ENCODE assay signal across 8 cellular contexts in the genomic region with DNA sequence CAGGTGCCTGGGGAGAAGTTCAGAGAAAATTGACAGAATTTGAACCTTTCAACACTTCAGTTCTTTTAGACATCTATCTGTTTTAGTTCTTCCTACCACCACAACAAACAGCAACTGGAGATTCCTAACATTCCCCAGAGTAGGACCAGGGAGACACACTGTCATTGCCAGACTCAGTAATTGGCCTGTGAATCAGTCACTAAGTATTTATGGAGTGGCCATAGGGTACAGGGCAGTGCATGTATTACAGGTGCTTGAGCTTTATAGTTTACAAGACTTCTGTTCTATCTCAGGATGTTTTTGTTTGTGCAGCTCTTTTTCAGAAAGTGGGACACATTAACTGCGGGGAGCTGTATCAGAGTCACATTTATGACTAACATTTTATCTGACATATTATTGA. TPM values are rescaled to one million over a fixed set of nuclear protein-coding genes. Genes with fewer than 3 reads are reported as not detected.
DNase-seq lines count a peak whose midpoint lies in the region; ATAC-seq, FAIRE-seq and TF ChIP-seq lines count a peak whose summit lies in the region.

No MANE protein-coding gene starts in this region.

- no peak overlapping the region for H2BK5ac ChIP-seq in IMR-90 (ENCODE audit: low read depth, low read length, poor library complexity, severe bottlenecking)

- H3K23ac ChIP-seq in IMR-90 (ENCODE audit: low read depth, low read length), result no peak overlapping the region

- no peak for TF ChIP-seq CTCF in IMR-90 (conservative IDR thresholded peaks at IDR 0.05; ENCODE audit: low read depth, low read length)
- TF ChIP-seq CTCF in GM12878 (IDR thresholded peaks at IDR 0.05 in 2 of 3, conservative IDR thresholded peaks at IDR 0.05 in 1 of 3; ENCODE audit: control insufficient read depth in 2 of 3, extremely low read depth in 1 of 3, insufficient read depth in 1 of 3, low read depth in 3 of 3, low read length in 3 of 3), result no peak
- no peak for TF ChIP-seq CTCF in lower leg skin (IDR thresholded peaks at IDR 0.05)

- intact Hi-C loops in IMR-90 (cut with micrococcal nuclease), result loop anchor here (5.0 to 10.0 kb wide), 3 partner anchors 87 to 549 kb away; partner anchors contain the start of gene RTCA
- intact Hi-C loops in GM12878 (cut with micrococcal nuclease; ENCODE audit: unreplicated experiment), result loop anchor here (2.0 to 10.0 kb wide), 4 partner anchors 103 to 549 kb away; partner anchors contain the start of genes SASS6 and TRMT13
- intact Hi-C loops in lower leg skin (cut with DNase I; ENCODE audit: low total_unique reads), result no loop called here

- no peak overlapping the region for H4K8ac ChIP-seq in IMR-90 (ENCODE audit: low read depth in 2 of 2, low read length in 2 of 2)

- H3K9me3 ChIP-seq in BLaER1 treated with 17β-estradiol and CSF1 and Interleukin-3, amounts not matched to agents 10 nM and 100 nM (replicated peaks in 1 of 11), result no peaks in the 10 kb centered on the region
- H3K9me3 ChIP-seq in IMR-90 (ENCODE audit: control insufficient read depth, insufficient read depth, low read length), result no peaks in the 10 kb centered on the region
- no peaks in the 10 kb centered on the region for H3K9me3 ChIP-seq in GM12878 (replicated peaks; ENCODE audit: control insufficient read depth, insufficient read depth, low read length)
- H3K9me3 ChIP-seq in mucosa of stomach (ENCODE audit: control insufficient read depth, low read length), result no peaks in the 10 kb centered on the region

- POLR2A ChIA-PET in IMR-90 (lab: Charles Lee; ENCODE audit: unreplicated experiment) (interaction anchor here (0.5 kb wide), 1 partner anchor 15 kb away, joined by 6 read pairs; no protein-coding TSS in a partner anchor), GM12878 (lab: Charles Lee) (interaction anchor here (0.5 to 2.2 kb wide), 9 partner anchors 14 to 223 kb away, joined by 3 to 6 read pairs (median 4); partner anchors contain the start of gene RTCA)

- H3K9me1 ChIP-seq in IMR-90 (ENCODE audit: insufficient read depth, low read length), result peaks cover 4% of the 10 kb centered on the region

- H3K4me2 ChIP-seq in BLaER1 treated with 17β-estradiol and CSF1 and Interleukin-3, amounts not matched to agents 10 nM and 100 nM, result peak overlapping the region; percentile 86 to 96 (median 91)
- H3K4me2 ChIP-seq in IMR-90 (ENCODE audit: low read depth, low read length), result peak overlapping the region; percentile 98; the same call in 1 of the 2 replicates
- peak overlapping the region; percentile 85 for H3K4me2 ChIP-seq in GM12878 (ENCODE audit: control insufficient read depth, insufficient read depth)

- DNase-seq in IMR-90 (peak; percentile 14), GM12878 (ENCODE audit: low read depth, low spot score) (no peak), lower leg skin (ENCODE audit: low spot score in 2 of 2) (no peak)
- no peak for DNase-seq in stimulated activated CD4-positive, alpha-beta T cell treated with anti-CD3 and anti-CD28 coated beads, Interleukin-2, amount 100 ng/mL, for 24 hours

- peaks cover 41 to 63% (median 49%) of the 10 kb centered on the region in 10 experiments for H3K4me1 ChIP-seq in BLaER1 treated with 17β-estradiol and CSF1 and Interleukin-3, amounts not matched to agents 10 nM and 100 nM
- H3K4me1 ChIP-seq in IMR-90 (ENCODE audit: control insufficient read depth, insufficient read depth, low read length) (peaks cover 4% of the 10 kb centered on the region; the same call in 1 of the 2 replicates), GM12878 (ENCODE audit: control insufficient read depth, insufficient read depth, low read length) (no peaks in the 10 kb centered on the region), mucosa of stomach (ENCODE audit: control insufficient read depth, insufficient read depth, low read length) (peaks cover 31% of the 10 kb centered on the region)

- H2AFZ ChIP-seq in IMR-90 (replicated peaks; ENCODE audit: low read length, poor library complexity) (no peak overlapping the region), GM12878 (ENCODE audit: control insufficient read depth, low read depth, low read length) (no peak overlapping the region)

- RAD21 ChIA-PET in GM12878 (lab: Charles Lee; ENCODE audit: unreplicated experiment), result interaction anchor here (0.8 to 3.2 kb wide), 9 partner anchors 32 to 605 kb away, joined by 3 to 22 read pairs (median 4); partner anchors contain the start of genes RTCA and VCAM1

- H4K20me1 ChIP-seq in BLaER1 treated with 17β-estradiol and CSF1 and Interleukin-3, amounts not matched to agents 10 nM and 100 nM, result peaks cover 0 to 28% (median 19%) of the 10 kb centered on the region in 11 experiments; a peak in 9 of 22 replicates
- 0 out of 2 replicates have a peak, but pooled peaks cover 5% of the 10 kb centered on the region for H4K20me1 ChIP-seq in IMR-90 (ENCODE audit: insufficient read depth, low read length)
- H4K20me1 ChIP-seq in GM12878 (ENCODE audit: control insufficient read depth, insufficient read depth), result no peaks in the 10 kb centered on the region

- ATAC-seq in IMR-90 (ENCODE audit: low read depth) (no peak), GM12878 (no peak), GM21367 (IDR thresholded peaks at IDR 0.05; ENCODE audit: unreplicated experiment) (no peak), GM18909 (IDR thresholded peaks at IDR 0.05; ENCODE audit: poor library complexity, unreplicated experiment) (no peak)

- H3K4ac ChIP-seq in IMR-90 (ENCODE audit: low read depth, low read length), result no peak overlapping the region

- dilution Hi-C loops in IMR-90 (cut with HindIII; ENCODE audit: low sequenced_read_pairs, unreplicated experiment), result no loop called here

- H3K27ac ChIP-seq in BLaER1 treated with 17β-estradiol and CSF1 and Interleukin-3, amounts not matched to agents 10 nM and 100 nM, result 0 out of 22 replicates have a peak overlapping the region, but pooled peaks of 1 of the 11 experiments have one; percentile 90
- H3K27ac ChIP-seq in IMR-90 (ENCODE audit: insufficient read depth, low read length) (no peak overlapping the region), GM12878 (ENCODE audit: control insufficient read depth, insufficient read depth) (no peak overlapping the region)

- CTCF ChIA-PET in IMR-90 (lab: Yijun Ruan, JAX), result interaction anchor here (1.9 kb wide), 1 partner anchor 105 kb away, joined by 6 read pairs; no protein-coding TSS in a partner anchor
- CTCF ChIA-PET in GM12878 (lab: Yijun Ruan, JAX), result interaction anchor here (0.9 to 9.3 kb wide), 12 partner anchors 12 to 226 kb away, joined by 3 to 129 read pairs (median 7); partner anchors contain the start of gene RTCA

- TF ChIP-seq RAD21 in IMR-90 (IDR thresholded peaks at IDR 0.05; ENCODE audit: low read length) (no peak), GM12878 (IDR thresholded peaks at IDR 0.05; ENCODE audit: insufficient read depth, low read depth, low read length) (no peak)

- H4K5ac ChIP-seq in IMR-90 (ENCODE audit: low read depth, low read length), result no peak overlapping the region

- H3K79me2 ChIP-seq in GM12878 (ENCODE audit: control insufficient read depth, insufficient read depth, low read length), result peaks cover 1% of the 10 kb centered on the region; the same call in 1 of the 2 replicates

- no peak overlapping the region for H3K14ac ChIP-seq in IMR-90 (replicated peaks; ENCODE audit: low read depth, low read length)

- no peak overlapping the region for H2AK5ac ChIP-seq in IMR-90 (ENCODE audit: low read depth, low read length)

- no peak for TF ChIP-seq EP300 in GM12878 (IDR thresholded peaks at IDR 0.05; ENCODE audit: borderline replicate concordance in 1 of 2, control insufficient read depth in 1 of 2, low read depth in 2 of 2, low read length in 2 of 2)

- peak overlapping the region; percentile 78 to 100 (median 92); a peak in 19 of 20 replicates for H3K4me3 ChIP-seq in BLaER1 treated with 17β-estradiol and CSF1 and Interleukin-3, amounts not matched to agents 10 nM and 100 nM
- H3K4me3 ChIP-seq in IMR-90 (ENCODE audit: insufficient read depth, low read depth, low read length), result peak overlapping the region; percentile 86; the same call in 1 of the 2 replicates
- H3K4me3 ChIP-seq in GM12878, result peak overlapping the region; percentile 91
- H3K4me3 ChIP-seq in mucosa of stomach (ENCODE audit: low read length), result peak overlapping the region; percentile 83
- no peak overlapping the region for H3K4me3 ChIP-seq in lower leg skin (ENCODE audit: low read depth, poor library complexity, severe bottlenecking)

- in situ Hi-C loops in IMR-90 (cut with MboI; ENCODE audit: low sequenced_read_pairs), result no loop called here
- in situ Hi-C loops in GM12878 (cut with MboI), result no loop called here

- SMC1A ChIA-PET in GM12878 (lab: Charles Lee; ENCODE audit: uncharacterized antibody, unreplicated experiment), result interaction anchor here (0.7 to 3.8 kb wide), 23 partner anchors 9 to 567 kb away, joined by 3 to 19 read pairs (median 4); partner anchors contain the start of genes DBT, RTCA, SASS6 and TRMT13

- FAIRE-seq in GM12878 (lab: Jason Lieb, UNC), result no peak

- WGBS in IMR-90 (ENCODE audit: extremely low coverage in 2 of 2, insufficient read length in 1 of 2), 2 experiments, result no CpG with 5 or more reads among the region's 1 CpG
- WGBS in GM12878 (ENCODE audit: insufficient coverage, insufficient replicate concordance, low lambda C conversion rate, missing lambda C conversion rate), result 100% methylated on average over 1 of the region's 1 CpG
- 89 to 96% methylated on average over 1 of the region's 1 CpG for WGBS in lower leg skin, 2 donors

- H2AK9ac ChIP-seq in IMR-90 (replicated peaks; ENCODE audit: low read depth, low read length, poor library complexity), result no peak overlapping the region

- no peak overlapping the region for H3K18ac ChIP-seq in IMR-90 (ENCODE audit: low read depth, low read length)

- H3K79me1 ChIP-seq in IMR-90 (ENCODE audit: low read depth in 1 of 2, low read length in 2 of 2), result peaks cover 10 to 29% of the 10 kb centered on the region in 2 experiments

- no peak overlapping the region for H2BK20ac ChIP-seq in IMR-90 (ENCODE audit: low read depth, low read length)

- no peaks in the 10 kb centered on the region for H3K27me3 ChIP-seq in BLaER1 treated with 17β-estradiol and CSF1 and Interleukin-3, amounts not matched to agents 10 nM and 100 nM
- no peaks in the 10 kb centered on the region for H3K27me3 ChIP-seq in IMR-90 (ENCODE audit: control insufficient read depth, insufficient read depth, low read length)
- no peaks in the 10 kb centered on the region for H3K27me3 ChIP-seq in GM12878 (replicated peaks in 1 of 2; ENCODE audit: control insufficient read depth in 2 of 2, insufficient read depth in 2 of 2, low read length in 1 of 2)
- no peaks in the 10 kb centered on the region for H3K27me3 ChIP-seq in mucosa of stomach (ENCODE audit: control insufficient read depth, insufficient read depth, low read length)

- no peak for TF ChIP-seq POLR2A in IMR-90 (IDR thresholded peaks at IDR 0.05; ENCODE audit: low read depth, low read length)
- TF ChIP-seq POLR2A in GM12878 (IDR thresholded peaks at IDR 0.05; ENCODE audit: low read depth, low read length), result no peak
- no peak for TF ChIP-seq POLR2A in lower leg skin (IDR thresholded peaks at IDR 0.05)

- H4K91ac ChIP-seq in IMR-90 (ENCODE audit: insufficient read depth, low read depth, low read length), result no peak overlapping the region

- H3K56ac ChIP-seq in IMR-90 (ENCODE audit: extremely low read depth, insufficient read depth, low read length), result no peak overlapping the region

- H2BK120ac ChIP-seq in IMR-90 (ENCODE audit: low read depth, low read length), result no peak overlapping the region

- H2BK15ac ChIP-seq in IMR-90 (ENCODE audit: low read depth, low read length), result no peak overlapping the region

- H3K9ac ChIP-seq in BLaER1 treated with 17β-estradiol and CSF1 and Interleukin-3, amounts not matched to agents 10 nM and 100 nM, result peak overlapping the region; percentile 83 to 95 (median 92); a peak in 18 of 22 replicates
- H3K9ac ChIP-seq in IMR-90 (ENCODE audit: low read depth, low read length) (no peak overlapping the region), GM12878 (ENCODE audit: control insufficient read depth, insufficient read depth, low read length) (no peak overlapping the region), mucosa of stomach (ENCODE audit: low read length) (no peak overlapping the region)

- no TSS peak for BruUV-seq in IMR-90 (replicated peaks; lab: Mats Ljungman, UMichigan)
- BruUV-seq in GM12878 (replicated peaks; lab: Mats Ljungman, UMichigan), result TSS peak; percentile 60

- peaks cover 3 to 36% (median 12%) of the 10 kb centered on the region in 11 experiments; a peak in 11 of 22 replicates for H3K36me3 ChIP-seq in BLaER1 treated with 17β-estradiol and CSF1 and Interleukin-3, amounts not matched to agents 10 nM and 100 nM
- H3K36me3 ChIP-seq in IMR-90 (ENCODE audit: control insufficient read depth, insufficient read depth, low read length) (no peaks in the 10 kb centered on the region; the same call in 1 of the 2 replicates), GM12878 (ENCODE audit: control insufficient read depth in 2 of 2, insufficient read depth in 2 of 2, low read length in 1 of 2) (peaks cover 0 to 1% of the 10 kb centered on the region in 2 experiments; a peak in 1 of 4 replicates), mucosa of stomach (ENCODE audit: control insufficient read depth, insufficient read depth, low read length) (no peaks in the 10 kb centered on the region)

RNA-seq across cellular contexts. Expression of gene CDC14A, which starts 1.7 kb away (rescaled TPM):
- total RNA-seq in IMR-90 (2012; rRNA removed), result 3.0 and 3.9 TPM in 2 replicates
- polyA plus RNA-seq in IMR-90 (2012; rRNA removed), result 1.5 and 1.7 TPM in 2 replicates
- polyA plus RNA-seq in IMR-90 (2012; cell fraction: cytosol; rRNA removed), result 0.47 and 0.54 TPM in 2 replicates
- 1.4 and 5.7 TPM in 2 replicates for polyA plus RNA-seq in IMR-90 (2012; cell fraction: nucleus; rRNA removed; ENCODE audit: low replicate concordance)
- total RNA-seq in GM12878 (2013; cell fraction: nucleolus; rRNA removed), result 61.9 and 72.4 TPM in 2 replicates
- total RNA-seq in GM12878 (2014; rRNA removed), result 5.2 and 6.9 TPM in 2 replicates
- total RNA-seq in GM12878 (2014; rRNA removed; fragmentation: Illumina TruSeq; extraction: Trizol), result 5.9 and 7.0 TPM in 2 replicates
- total RNA-seq in GM12878 (2021), result 6.8 and 7.8 TPM in 2 replicates
- polyA plus RNA-seq in GM12878 (2011; ENCODE audit: low read depth), result 1.3 TPM
- 7.1 and 9.1 TPM in 2 replicates for polyA plus RNA-seq in GM12878 (2011; rRNA removed)
- polyA plus RNA-seq in GM12878 (2011; cell fraction: cytosol; rRNA removed), result 3.3 and 3.7 TPM in 2 replicates
- polyA plus RNA-seq in GM12878 (2011; cell fraction: nucleus; rRNA removed), result 10.7 and 12.9 TPM in 2 replicates
- polyA plus RNA-seq in GM12878 (2012), result 1.8 and 1.9 TPM in 2 replicates
- 5.8 and 6.5 TPM in 2 replicates for polyA plus RNA-seq in GM12878 (2014; fragmentation: Illumina TruSeq; extraction: Trizol)
- 1 to 10 TPM; 1.5 to 1.9 TPM for polyA plus RNA-seq in GM12878 (2014; fragmentation: Nextera tagmentation; extraction: Ambion mirVana)
- 3.5 and 3.9 TPM in 2 replicates for polyA plus RNA-seq in GM12878 (2014; rRNA removed)
- 1 to 10 TPM; 4.7 to 6.3 TPM for polyA plus RNA-seq in GM12878 (2016; fragmentation: Nextera tagmentation; extraction: Ambion mirVana)
- 16.2 TPM in 2 replicates for polyA minus RNA-seq in GM12878 (2011; rRNA and poly(A)+ RNA removed)
- polyA minus RNA-seq in GM12878 (2011; cell fraction: cytosol; rRNA and poly(A)+ RNA removed), result 2.9 and 4.2 TPM in 2 replicates
- polyA minus RNA-seq in GM12878 (2011; cell fraction: nucleus; rRNA and poly(A)+ RNA removed), result 24.3 and 39.7 TPM in 2 replicates
- 10 to 100 TPM; 13.5 to 15.4 (median 14.4) TPM for total RNA-seq in lower leg skin

Comparison
In these comparisons a context has a peak if more than half of its experiments do, and no peak if none do; other contexts are left out.
1. H3K9ac ChIP-seq: peak in BLaER1 treated with 17β-estradiol and CSF1 and Interleukin-3, amounts not matched to agents 10 nM and 100 nM (11 of 11); none in IMR-90 (single experiment), GM12878 (single experiment) and mucosa of stomach (single experiment).
2. Peak in every context shown above with its lines, with median percentiles within 50 percentile points of each other: H3K4me2 ChIP-seq.